Comparison of ENCODE assay signal across 2 cellular contexts in genomic region chr17:66450857-66451158, GRCh38.
TF ChIP-seq lines count a peak whose summit lies in the region.

No MANE protein-coding gene starts in this region.

TF ChIP-seq in SK-N-SH, 30 proteins besides CTCF, POLR2A, EP300 and RAD21 (continued from another document):
- TF ChIP-seq GABPA (IDR thresholded peaks at IDR 0.05; ENCODE audit: low read depth) (no peak), EZH2phosphoT487 (IDR thresholded peaks at IDR 0.05; ENCODE audit: borderline replicate concordance, low read depth) (no peak), USF1 (IDR thresholded peaks at IDR 0.05; ENCODE audit: borderline replicate concordance, low read depth) (no peak), RFX5 (IDR thresholded peaks at IDR 0.05; ENCODE audit: low read length) (no peak)

TF ChIP-seq in SK-N-SH treated with all-trans-retinoic acid at 6 μM for 48 hours, 23 proteins besides CTCF, POLR2A, EP300 and RAD21 (continued from another document):
- TF ChIP-seq TSHZ2 (CRISPR knock-in tag; IDR thresholded peaks at IDR 0.05), result no peak
- TF ChIP-seq ARNTL (CRISPR knock-in tag; IDR thresholded peaks at IDR 0.05; ENCODE audit: borderline replicate concordance, low read depth), result no peak
